In the genomic region with DNA sequence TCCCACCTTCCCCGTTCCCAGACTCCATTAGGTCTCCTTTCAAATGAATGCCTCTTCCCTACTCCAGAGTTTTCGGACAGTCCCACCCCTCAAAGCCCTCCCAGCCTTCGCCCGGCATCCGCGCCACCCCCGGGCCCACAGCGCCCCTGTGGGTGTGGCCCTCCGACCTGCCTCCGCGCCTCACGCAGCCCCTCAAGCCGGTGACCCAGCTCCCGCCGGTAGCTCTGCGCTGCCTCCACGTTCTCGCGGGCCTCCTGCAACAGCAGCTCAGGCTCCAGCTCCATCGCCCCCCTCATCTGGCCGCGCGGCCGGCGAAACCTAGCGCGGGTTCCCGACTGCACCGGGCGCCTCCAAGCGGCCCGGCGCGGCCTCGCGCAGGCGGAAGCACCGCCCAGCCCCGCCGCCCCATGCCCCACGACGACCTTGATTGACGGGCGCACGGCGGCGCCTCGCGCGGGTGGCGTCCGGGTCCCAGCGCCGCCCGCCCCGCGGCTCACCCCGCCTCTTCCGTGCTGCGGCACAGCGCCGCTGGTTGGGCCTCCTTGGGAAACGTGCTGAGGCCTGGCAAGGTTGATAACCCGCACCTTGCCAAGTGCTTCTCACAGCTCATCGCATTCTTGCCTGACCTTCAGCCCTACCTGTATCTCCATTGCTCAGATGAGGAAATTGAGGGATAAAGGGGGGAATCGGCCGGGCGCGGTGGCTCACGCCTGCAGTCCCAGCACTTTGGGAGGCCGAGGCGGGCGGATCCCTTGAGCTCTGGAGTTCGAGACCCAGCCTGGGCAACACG, we compare ENCODE assay signal across 8 cellular contexts. TPM values are rescaled to one million over a fixed set of nuclear protein-coding genes. Genes with fewer than 3 reads are reported as not detected.
DNase-seq lines count a peak whose midpoint lies in the region; ATAC-seq and TF ChIP-seq lines count a peak whose summit lies in the region.

TSS of gene CRLF3 (minus strand) at position 337 of the 790 bp plus-strand sequence. CDS start at position 296, 41 bp downstream.

- peaks cover 48% of the 10 kb centered on the region for H3K4me1 Mint-ChIP-seq in activated B cell treated with CpG ODN at 0.5 μM for 24 hours

- intact Hi-C loops in activated B cell treated with CpG ODN at 0.5 μM for 24 hours (cut with micrococcal nuclease): loop anchor here (1.0 to 5.0 kb wide), 8 partner anchors 8 to 1237 kb away; partner anchors contain the start of genes BLMH and GIT1

- TF ChIP-seq POLR2A in GM18951 (IDR thresholded peaks at IDR 0.05; ENCODE audit: extremely low read depth, insufficient read depth, insufficient read length): peak; percentile 86

- peak; percentile 82 for ATAC-seq in HG03196 (IDR thresholded peaks at IDR 0.05; ENCODE audit: unreplicated experiment)
- ATAC-seq in activated B cell treated with CpG ODN at 0.5 μM for 24 hours (ENCODE audit: low read depth): peak; percentile 93

- DNase-seq in AG09309 (ENCODE audit: low read depth) (peak; percentile 40), NCI-H226 (peak; percentile 89), activated B cell treated with CpG ODN at 0.5 μM for 24 hours (peak; percentile 89), caudate nucleus (lab: John Stamatoyannopoulos, UW) (peak in 59 of 61 donors; percentile 13 to 93 (median 82)), iris pigment epithelial cell (ENCODE audit: low read depth) (peak; percentile 92)
- DNase-seq in stimulated activated CD4-positive, alpha-beta T cell treated with anti-CD3 and anti-CD28 coated beads, Interleukin-12 subunit alpha, Interleukin-12 subunit beta, amount 100 ng/mL, for 24 hours (ENCODE audit: low read depth in 2 of 2): peak; percentile 81 to 82

- no peaks in the 10 kb centered on the region for H3K9me3 Mint-ChIP-seq in activated B cell treated with CpG ODN at 0.5 μM for 24 hours

- in situ Hi-C loops in GM18951 (cut with MboI; ENCODE audit: low sequenced_read_pairs, unreplicated experiment): no loop called here

- POLR2A ChIA-PET in activated B cell treated with CpG ODN at 0.5 μM for 24 hours (lab: Charles Lee): interaction anchor here (0.6 to 8.2 kb wide), 16 partner anchors 8 to 489 kb away, joined by 3 to 152 read pairs (median 4); partner anchors contain the start of genes EVI2B, GOSR1, RNF135 and TEFM

- CTCF ChIA-PET in activated B cell treated with CpG ODN at 0.5 μM for 24 hours (lab: Charles Lee): interaction anchor here (1.3 to 4.2 kb wide), 6 partner anchors 15 to 733 kb away, joined by 3 to 32 read pairs (median 4); no protein-coding TSS in a partner anchor

- peak within 1 kb of the TSS; percentile 93 for H3K4me3 Mint-ChIP-seq in activated B cell treated with CpG ODN at 0.5 μM for 24 hours

- H3K36me3 Mint-ChIP-seq in activated B cell treated with CpG ODN at 0.5 μM for 24 hours (ENCODE audit: low read depth): peaks cover 11% of the 10 kb centered on the region

- H3K4me3 ChIP-seq in AG09309 (ENCODE audit: control insufficient read depth, low read depth, low read length): peak within 1 kb of the TSS; percentile 100

- H3K27ac Mint-ChIP-seq in activated B cell treated with CpG ODN at 0.5 μM for 24 hours: peak within 1 kb of the TSS; percentile 88

- no peaks in the 10 kb centered on the region for H3K27me3 Mint-ChIP-seq in activated B cell treated with CpG ODN at 0.5 μM for 24 hours

- H3K27ac ChIP-seq in caudate nucleus (ENCODE audit: low read depth, low read length): peak within 1 kb of the TSS; percentile 87

- TF ChIP-seq CTCF in AG09309 (IDR thresholded peaks at IDR 0.05; ENCODE audit: control insufficient read depth, insufficient read depth, low read depth, low read length, missing control alignments) (peak; percentile 10), activated B cell treated with CpG ODN at 0.5 μM for 24 hours (IDR thresholded peaks at IDR 0.05) (no peak)

RNA-seq across cellular contexts. Expression of gene CRLF3, which starts in this region (rescaled TPM):
- total RNA-seq in activated B cell treated with CpG ODN at 0.5 μM for 24 hours: 53.5 and 54.9 TPM in 2 replicates

Comparison
In these comparisons a context has a peak if more than half of its experiments do, and no peak if none do; other contexts are left out.
1. Peak in every context shown above with its lines: DNase-seq, ATAC-seq, H3K4me3 ChIP-seq and H3K27ac ChIP-seq.
2. DNase-seq: peak in every context shown above with its lines; median percentile 92 in iris pigment epithelial cell; 89 in NCI-H226; 89 in activated B cell treated with CpG ODN at 0.5 μM for 24 hours; 82 in caudate nucleus; 82 in stimulated activated CD4-positive, alpha-beta T cell treated with anti-CD3 and anti-CD28 coated beads, Interleukin-12 subunit alpha, Interleukin-12 subunit beta, amount 100 ng/mL, for 24 hours; 40 in AG09309.